ENCODE assay signal across 33 cellular contexts in the genomic region with DNA sequence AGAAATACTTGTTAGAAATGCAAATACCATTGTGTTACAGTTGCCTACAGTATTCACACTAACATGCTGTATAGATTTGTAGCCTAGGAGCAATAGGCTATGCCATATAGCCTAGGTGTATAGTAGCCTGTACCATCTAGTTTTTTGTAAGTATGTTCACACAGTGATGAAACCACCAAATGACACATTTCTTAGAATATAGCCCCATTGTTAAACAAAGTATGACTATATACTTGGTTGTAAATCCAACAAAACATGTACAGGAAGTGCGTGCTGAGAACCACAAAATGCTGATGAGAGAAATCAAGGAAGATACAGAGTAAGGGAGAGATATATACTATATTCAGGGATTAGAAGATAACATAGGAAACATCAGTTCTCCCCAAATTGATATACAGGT.
DNase-seq lines count a peak whose midpoint lies in the region; ATAC-seq lines count a peak whose summit lies in the region.
"Had no signal": no experiment of that assay in that cellular context is flagged by ENCODE, and none has a peak within 500 bp of the region (broad histone marks: within the 10 kb centered on the region; RNA-seq: fewer than 3 reads in every experiment).

No MANE protein-coding gene starts in this region.

- H3K9me3 ChIP-seq in CD4-positive, CD25-positive, alpha-beta regulatory T cell (ENCODE audit: control insufficient read depth in 2 of 2, low read length in 2 of 2), result peaks cover 12 to 15% of the 10 kb centered on the region in 2 experiments
- H3K9me3 ChIP-seq: SK-N-SH, thyroid gland, uterus had no signal

- no peaks in the 10 kb centered on the region for H3K4me1 ChIP-seq in CD4-positive, CD25-positive, alpha-beta regulatory T cell (ENCODE audit: control insufficient read depth, insufficient read depth, low read length, poor library complexity, severe bottlenecking)
- H3K4me1 ChIP-seq: stomach, thyroid gland had no signal

- H3K36me3 ChIP-seq in CD4-positive, CD25-positive, alpha-beta regulatory T cell (ENCODE audit: control insufficient read depth, insufficient read depth, low read length), result no peaks in the 10 kb centered on the region
- H3K36me3 ChIP-seq: brain microvascular endothelial cell, neutrophil, thyroid gland, uterus had no signal

- peaks cover 36% of the 10 kb centered on the region for H3K36me3 Mint-ChIP-seq in CD4-positive, CD25-positive, alpha-beta regulatory T cell
- H3K36me3 Mint-ChIP-seq in T-helper 1 cell treated with Interleukin-12 subunit alpha and Interleukin-12 subunit beta and Interleukin-4 antibody, amounts not matched to agents 30 μg/mL and 1 μg/mL, for 36 hours (ENCODE audit: low read depth), result peaks cover 8% of the 10 kb centered on the region

- H3K9me3 Mint-ChIP-seq in CD4-positive, CD25-positive, alpha-beta regulatory T cell, result peaks cover 0 to 22% (median 6%) of the 10 kb centered on the region in 7 donors
- H3K9me3 Mint-ChIP-seq in T-helper 1 cell treated with Interleukin-12 subunit alpha and Interleukin-12 subunit beta and Interleukin-4 antibody, amounts not matched to agents 30 μg/mL and 1 μg/mL, for 36 hours, result peaks cover 17% of the 10 kb centered on the region

- no peak overlapping the region for H3K27ac Mint-ChIP-seq in CD4-positive, CD25-positive, alpha-beta regulatory T cell
- peak overlapping the region; percentile 5 for H3K27ac Mint-ChIP-seq in T-helper 1 cell treated with Interleukin-12 subunit alpha and Interleukin-12 subunit beta and Interleukin-4 antibody, amounts not matched to agents 30 μg/mL and 1 μg/mL, for 36 hours
- H3K27ac Mint-ChIP-seq: IgD-negative memory B cell had no signal

- no peak overlapping the region for H3K4me3 Mint-ChIP-seq in CD4-positive, CD25-positive, alpha-beta regulatory T cell
- no peak overlapping the region for H3K4me3 Mint-ChIP-seq in T-helper 1 cell treated with Interleukin-12 subunit alpha and Interleukin-12 subunit beta and Interleukin-4 antibody, amounts not matched to agents 30 μg/mL and 1 μg/mL, for 36 hours
- H3K4me3 Mint-ChIP-seq: IgD-negative memory B cell had no signal

- H3K27me3 ChIP-seq in CD4-positive, CD25-positive, alpha-beta regulatory T cell (ENCODE audit: control insufficient read depth, insufficient read depth, low read length), result no peaks in the 10 kb centered on the region
- H3K27me3 ChIP-seq: brain microvascular endothelial cell, neutrophil, stomach, thyroid gland, uterus had no signal

- no peaks in the 10 kb centered on the region for H3K27me3 Mint-ChIP-seq in CD4-positive, CD25-positive, alpha-beta regulatory T cell
- no peaks in the 10 kb centered on the region for H3K27me3 Mint-ChIP-seq in T-helper 1 cell treated with Interleukin-12 subunit alpha and Interleukin-12 subunit beta and Interleukin-4 antibody, amounts not matched to agents 30 μg/mL and 1 μg/mL, for 36 hours (ENCODE audit: low read depth)
- H3K27me3 Mint-ChIP-seq: IgD-negative memory B cell had no signal

- ATAC-seq in CD4-positive, CD25-positive, alpha-beta regulatory T cell (ENCODE audit: low read depth in 2 of 2), result peak; percentile 34 to 56
- no peak for ATAC-seq in GM21825 (IDR thresholded peaks at IDR 0.05; ENCODE audit: unreplicated experiment)
- ATAC-seq: activated CD4-positive, CD25-positive, alpha-beta regulatory T cell treated with anti-CD3 and anti-CD28 coated beads, Interleukin-2, amount 50 U/mL, for 24 hours; HCT116; right cardiac atrium; Right ventricle myocardium inferior had no signal

- H3K4me1 Mint-ChIP-seq in CD4-positive, CD25-positive, alpha-beta regulatory T cell, result peaks cover 9 to 27% (median 17%) of the 10 kb centered on the region in 4 donors
- peaks cover 7% of the 10 kb centered on the region for H3K4me1 Mint-ChIP-seq in T-helper 1 cell treated with Interleukin-12 subunit alpha and Interleukin-12 subunit beta and Interleukin-4 antibody, amounts not matched to agents 30 μg/mL and 1 μg/mL, for 36 hours (ENCODE audit: low read depth)

- H3K27ac ChIP-seq in CD4-positive, CD25-positive, alpha-beta regulatory T cell (ENCODE audit: insufficient read depth, low read length, poor library complexity, severe bottlenecking), result no peak overlapping the region
- H3K27ac ChIP-seq: brain microvascular endothelial cell, C4-2B, left ventricle myocardium inferior, neutrophil, stomach, thyroid gland, uterus had no signal

- DNase-seq in NCI-H526 (lab: John Stamatoyannopoulos, UW), result peak; percentile 37 to 46
- no peak for DNase-seq in NCI-H526 treated with DMSO at 0.1 percent for 48 hours (lab: John Stamatoyannopoulos, UW)
- DNase-seq in CD4-positive, CD25-positive, alpha-beta regulatory T cell, result peak in 1 of 3 donors; percentile 34
- DNase-seq in foreskin melanocyte, result peak; percentile 11
- DNase-seq in activated gamma-delta T cell (lab: John Stamatoyannopoulos, UW), result no peak
- DNase-seq in RKO (ENCODE audit: low spot score), result no peak
- DNase-seq: 8988T; amygdala; brain microvascular endothelial cell; effector CD4-positive, alpha-beta T cell; GDM1; islet precursor cell; left ventricle myocardium inferior; mesendoderm; NCI-H1105; NCI-H187 treated with DMSO at 0.1 percent for 48 hours; NCI-H510A treated with DMSO at 0.1 percent for 48 hours; posterior cingulate gyrus; right cardiac atrium; SK-N-SH; stimulated activated CD4-positive, alpha-beta T cell treated with anti-CD3 and anti-CD28 coated beads, Interleukin-1b, Interleukin-23, amount 100 ng/mL, for 48 hours; stomach; thyroid gland; uterus had no signal

- H3K4me3 ChIP-seq in CD4-positive, CD25-positive, alpha-beta regulatory T cell (ENCODE audit: low read depth, low read length), result no peak overlapping the region
- H3K4me3 ChIP-seq: left ventricle myocardium inferior, smooth muscle cell, stomach, thyroid gland, uterus had no signal

Comparison
In these comparisons a context has a peak if more than half of its experiments do, and no peak if none do; other contexts are left out.
1. DNase-seq: peak in NCI-H526 (2 of 2) and foreskin melanocyte (single experiment); none in NCI-H526 treated with DMSO at 0.1 percent for 48 hours (single experiment), activated gamma-delta T cell (single experiment) and RKO (single experiment).